8 cellular contexts compared by ENCODE assay signal in genomic region chr18:50266248-50266704, GRCh38.
DNase-seq lines count a peak whose midpoint lies in the region; ATAC-seq and TF ChIP-seq lines count a peak whose summit lies in the region.

Gene CFAP53 (minus strand): TSS chr18:50266495. CDS start chr18:50266404, 91 bp downstream.

- peak within 1 kb of the TSS; percentile 76 for H2AFZ ChIP-seq in ACC112 (ENCODE audit: low read length, unreplicated experiment)

- H3K4me3 ChIP-seq in ACC112 (ENCODE audit: low read depth, low read length) (peak within 1 kb of the TSS; percentile 89), WI38 (ENCODE audit: low read depth, low read length) (peak within 1 kb of the TSS; percentile 73), cardiac fibroblast (replicated peaks in 1 of 2; ENCODE audit: low read depth in 2 of 2, low read length in 2 of 2) (peak within 1 kb of the TSS; percentile 75 to 78)

- DNase-seq in NCI-H2196 (lab: John Stamatoyannopoulos, UW; ENCODE audit: unreplicated experiment) (peak; percentile 86), cardiac fibroblast (ENCODE audit: low read depth in 2 of 2) (peak; percentile 89 to 94), iris pigment epithelial cell (ENCODE audit: low read depth) (peak; percentile 93), smooth muscle cell of the brain vasculature (ENCODE audit: low read depth, low spot score) (peak; percentile 57)

- peaks cover 7% of the 10 kb centered on the region for H3K27me3 ChIP-seq in ACC112 (ENCODE audit: insufficient read depth, low read length)

- H3K27ac ChIP-seq in ACC112 (ENCODE audit: low read depth, low read length), result no peak within 1 kb of the TSS

- no peaks in the 10 kb centered on the region for H3K36me3 ChIP-seq in ACC112 (ENCODE audit: insufficient read depth, low read length)

- peaks cover 4% of the 10 kb centered on the region for H3K4me1 ChIP-seq in ACC112 (ENCODE audit: control insufficient read depth, insufficient read depth, low read length, unreplicated experiment)

- no peaks in the 10 kb centered on the region for H3K79me2 ChIP-seq in ACC112 (ENCODE audit: control insufficient read depth, insufficient read depth, low read length, unreplicated experiment)

- TF ChIP-seq CTCF in WI38 (IDR thresholded peaks at IDR 0.05; ENCODE audit: low read depth, low read length) (no peak), cardiac fibroblast (IDR thresholded peaks at IDR 0.05; ENCODE audit: low read depth, low read length) (no peak)

- peak; percentile 59 for ATAC-seq in GM18861 (IDR thresholded peaks at IDR 0.05; ENCODE audit: unreplicated experiment)
- peak; percentile 84 for ATAC-seq in HG03095 (IDR thresholded peaks at IDR 0.05; ENCODE audit: unreplicated experiment)
